Comparison of ENCODE assay signal across 11 cellular contexts in the genomic region with DNA sequence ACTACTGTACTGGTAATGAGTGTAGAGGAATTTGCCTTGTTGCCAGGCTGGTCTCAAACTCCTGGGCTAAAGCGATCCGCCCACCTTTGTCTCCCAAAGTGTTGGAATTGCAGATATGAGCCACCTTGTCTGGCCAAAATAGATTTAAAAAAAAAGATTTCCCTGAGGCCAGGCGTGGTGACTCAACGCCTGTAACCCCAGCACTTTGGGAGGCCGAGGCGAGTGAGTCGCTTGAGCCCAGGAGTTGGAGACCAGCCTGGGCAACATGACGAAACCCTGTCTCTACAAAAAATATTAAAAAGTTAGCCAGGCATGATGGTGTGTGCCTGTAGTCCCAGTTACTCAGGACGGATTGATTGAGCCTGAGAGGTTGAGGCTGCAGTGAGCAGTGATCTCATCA.
A peak's percentile ranks its signal among the peaks of the same experiment; 100 is the strongest.
DNase-seq lines count a peak whose midpoint lies in the region; ATAC-seq and TF ChIP-seq lines count a peak whose summit lies in the region.
"Had no signal": no experiment of that assay in that cellular context is flagged by ENCODE, and none has a peak within 500 bp of the region (broad histone marks: within the 10 kb centered on the region; RNA-seq: fewer than 3 reads in every experiment).

No MANE protein-coding gene starts in this region.

- no peak overlapping the region for H2BK5ac ChIP-seq in mesenchymal stem cell (ENCODE audit: low read depth, low read length, poor library complexity, severe bottlenecking)

- H3K23ac ChIP-seq in mesenchymal stem cell (ENCODE audit: low read length in 2 of 2), result no peak overlapping the region

- BruUV-seq in mammary epithelial cell (replicated peaks; lab: Mats Ljungman, UMichigan), result no TSS peak

- no peak overlapping the region for H4K8ac ChIP-seq in mesenchymal stem cell (ENCODE audit: low read length)

- no peak overlapping the region for H2AK5ac ChIP-seq in mesenchymal stem cell (ENCODE audit: low read length, severe bottlenecking)

- H4K91ac ChIP-seq in mesenchymal stem cell (ENCODE audit: low read length), result no peak overlapping the region

- dilution Hi-C loops in mammary epithelial cell (cut with HindIII; ENCODE audit: low sequenced_read_pairs), result no loop called here

- H3K79me2 ChIP-seq in mammary epithelial cell (ENCODE audit: insufficient read depth, low read length), result no peaks in the 10 kb centered on the region

- H3K79me1 ChIP-seq in mesenchymal stem cell (replicated peaks; ENCODE audit: low read length, poor library complexity, severe bottlenecking), result peaks cover 5% of the 10 kb centered on the region

- TF ChIP-seq CTCF in mammary epithelial cell (conservative IDR thresholded peaks at IDR 0.05 in 1 of 2, IDR thresholded peaks at IDR 0.05 in 1 of 2; ENCODE audit: extremely low read depth in 1 of 2, insufficient read depth in 1 of 2, low read depth in 1 of 2, low read length in 2 of 2), result no peak

- CTCF ChIA-PET in mammary epithelial cell (lab: Charles Lee; ENCODE audit: low non-redundant PET), result no interaction called here

- no peak overlapping the region for H3K27ac ChIP-seq in mammary epithelial cell (ENCODE audit: insufficient read depth, low read depth, low read length)
- no peak overlapping the region for H3K27ac ChIP-seq in mesenchymal stem cell (ENCODE audit: low read length, poor library complexity, severe bottlenecking)

- intact Hi-C loops in mammary epithelial cell (cut with micrococcal nuclease), result no loop called here

- no peak overlapping the region for H2BK15ac ChIP-seq in mesenchymal stem cell (ENCODE audit: low read depth, poor library complexity, severe bottlenecking)

- H3K4me2 ChIP-seq in mammary epithelial cell (ENCODE audit: insufficient read depth, low read depth, low read length) (peak overlapping the region; percentile 35), mesenchymal stem cell (ENCODE audit: low read length, poor library complexity, severe bottlenecking) (no peak overlapping the region)

- ATAC-seq in GM21529 (IDR thresholded peaks at IDR 0.05; ENCODE audit: unreplicated experiment), result no peak

- H4K20me1 ChIP-seq in mammary epithelial cell (ENCODE audit: insufficient read depth, low read length), result no peaks in the 10 kb centered on the region

- DNase-seq in ELR (ENCODE audit: low read depth), result peak; percentile 85
- peak; percentile 55 for DNase-seq in MV-4-11 (lab: John Stamatoyannopoulos, UW)
- peak; percentile 84 for DNase-seq in mammary epithelial cell
- peak; percentile 50 for DNase-seq in mesenchymal stem cell
- DNase-seq in UCSD-AML1 (lab: John Stamatoyannopoulos, UW; ENCODE audit: unreplicated experiment), result no peak
- DNase-seq in effector CD4-positive, alpha-beta T cell, result no peak
- DNase-seq in NCI-H146 (lab: John Stamatoyannopoulos, UW), result no peak
- DNase-seq: activated CD4-positive, alpha-beta T cell treated with anti-CD3 and anti-CD28 coated beads, Interleukin-2, amount 50 U/mL, for 4 hours; stimulated activated CD4-positive, alpha-beta T cell treated with anti-CD3 and anti-CD28 coated beads, Interleukin-2, amount 100 ng/mL, for 48 hours; stimulated activated naive CD4-positive, alpha-beta T cell treated with Interleukin-2 at 50 U/mL for 16 hours had no signal

- H3K9me3 ChIP-seq in mammary epithelial cell (replicated peaks; ENCODE audit: insufficient read depth, low read length) (no peaks in the 10 kb centered on the region), mesenchymal stem cell (ENCODE audit: control insufficient read depth, low read length) (no peaks in the 10 kb centered on the region)

- H2BK12ac ChIP-seq in mesenchymal stem cell (ENCODE audit: low read length in 2 of 2), result no peak overlapping the region

- no peak overlapping the region for H3K4ac ChIP-seq in mesenchymal stem cell (ENCODE audit: low read depth in 1 of 2, low read length in 2 of 2)

- H3K27me3 ChIP-seq in mammary epithelial cell (ENCODE audit: insufficient read depth, low read length) (no peaks in the 10 kb centered on the region), mesenchymal stem cell (ENCODE audit: control insufficient read depth in 1 of 2, insufficient read depth in 1 of 2, low read length in 2 of 2) (no peaks in the 10 kb centered on the region)

- no peak overlapping the region for H2AFZ ChIP-seq in mammary epithelial cell (ENCODE audit: low read depth, low read length)
- H2AFZ ChIP-seq in mesenchymal stem cell (ENCODE audit: low read depth, low read length), result no peak overlapping the region

- in situ Hi-C loops in mammary epithelial cell (cut with MboI; ENCODE audit: low sequenced_read_pairs in 2 of 2), result no loop called here

- H3K18ac ChIP-seq in mesenchymal stem cell (ENCODE audit: low read depth in 1 of 2, low read length in 2 of 2), result no peak overlapping the region

- peaks cover 10% of the 10 kb centered on the region for H3K4me1 ChIP-seq in mammary epithelial cell (ENCODE audit: insufficient read depth, low read length)
- H3K4me1 ChIP-seq in mesenchymal stem cell (ENCODE audit: control insufficient read depth, insufficient read depth, low read depth, low read length), result peaks cover 5% of the 10 kb centered on the region

- H3K4me3 ChIP-seq in mammary epithelial cell (replicated peaks in 1 of 3; ENCODE audit: insufficient read depth in 1 of 3, low read depth in 2 of 3, low read length in 3 of 3) (no peak overlapping the region), mesenchymal stem cell (ENCODE audit: insufficient read depth in 1 of 2, low read depth in 1 of 2, low read length in 2 of 2) (no peak overlapping the region)

- WGBS in mammary epithelial cell (ENCODE audit: low coverage, missing lambda C conversion rate), result 11% methylated on average over 9 of the region's 9 CpGs
- WGBS in mesenchymal stem cell, result 68% methylated on average over 8 of the region's 9 CpGs

- peaks cover 2% of the 10 kb centered on the region for H3K36me3 ChIP-seq in mammary epithelial cell (ENCODE audit: insufficient read depth, low read length)
- H3K36me3 ChIP-seq in mesenchymal stem cell (ENCODE audit: control insufficient read depth in 1 of 2, insufficient read depth in 2 of 2, low read depth in 1 of 2, low read length in 2 of 2), result no peaks in the 10 kb centered on the region

- H3K14ac ChIP-seq in mesenchymal stem cell (ENCODE audit: low read length in 2 of 2), result no peak overlapping the region

- H2BK120ac ChIP-seq in mesenchymal stem cell (ENCODE audit: low read depth, low read length), result no peak overlapping the region

- H3K9ac ChIP-seq in mammary epithelial cell (ENCODE audit: insufficient read depth, low read length), result no peak overlapping the region
- H3K9ac ChIP-seq in mesenchymal stem cell (ENCODE audit: low read length), result no peak overlapping the region

Comparison
In these comparisons a context has a peak if more than half of its experiments do, and no peak if none do; other contexts are left out.
1. DNase-seq: peak in ELR (single experiment), MV-4-11 (single experiment), mammary epithelial cell (single experiment) and mesenchymal stem cell (single experiment); none in UCSD-AML1 (single experiment), effector CD4-positive, alpha-beta T cell (single experiment) and NCI-H146 (single experiment).